Comparison of ENCODE assay signal across 11 cellular contexts in the genomic region with DNA sequence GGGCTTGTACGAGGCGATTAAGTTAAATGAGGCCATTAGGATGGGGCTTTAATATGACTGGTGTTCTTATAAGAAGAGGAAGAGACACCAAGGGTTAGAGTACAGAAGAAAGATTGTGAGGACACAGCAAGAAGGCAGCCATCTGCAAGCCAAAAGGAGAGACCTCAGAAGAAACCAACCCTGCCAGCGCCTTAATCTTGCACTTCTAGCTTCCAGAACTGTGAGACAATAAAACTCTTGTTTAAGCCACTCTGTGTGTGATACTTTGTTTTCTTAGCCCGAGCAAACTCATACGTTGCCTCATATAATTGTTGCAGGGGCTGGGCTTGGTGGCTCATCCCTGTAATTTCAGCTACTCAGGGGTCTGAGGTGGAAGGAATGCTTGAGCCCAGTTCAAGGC. TPM values are rescaled to one million over a fixed set of nuclear protein-coding genes. Genes with fewer than 3 reads are reported as not detected.
"Had no signal": no experiment of that assay in that cellular context is flagged by ENCODE, and none has a peak within 500 bp of the region (broad histone marks: within the 10 kb centered on the region; RNA-seq: fewer than 3 reads in every experiment).

No MANE protein-coding gene starts in this region.

- H3K4me3 ChIP-seq: GM23338, K562 had no signal

- FAIRE-seq: H1, H54, HTR-8/SVneo, K562 had no signal

- ATAC-seq: GM23338, K562 had no signal

- DNase-seq: H9, HCEC 1CT, HFFc6, IMR-90, KG1 had no signal

RNA-seq across cellular contexts. Expression of gene RGS8, which starts 46.6 kb away (rescaled TPM):
- total RNA-seq: H9, HFFc6, HT-29, IMR-90, K562 had no signal
- polyA plus RNA-seq: IMR-90, K562 had no signal
